16 cellular contexts compared by ENCODE assay signal in the genomic region with DNA sequence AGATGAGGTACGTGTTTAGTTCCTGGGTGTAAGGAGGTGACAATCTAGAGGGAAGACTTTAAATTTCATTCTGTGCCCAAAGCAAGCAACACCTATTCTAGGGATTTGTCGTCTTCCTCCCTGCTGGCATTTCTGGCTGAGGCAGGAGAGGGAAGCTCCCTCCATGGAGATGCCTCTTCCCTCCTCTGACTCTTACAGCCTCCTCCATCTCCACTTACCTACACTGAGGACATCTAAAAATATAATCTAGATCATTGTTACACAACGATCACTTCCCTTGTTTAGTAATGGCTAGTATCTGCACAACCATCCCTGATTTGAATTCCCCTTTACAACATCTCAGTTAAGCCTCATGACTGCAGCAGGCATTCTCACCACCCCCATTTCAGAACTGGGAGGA.
"Had no signal": no experiment of that assay in that cellular context is flagged by ENCODE, and none has a peak within 500 bp of the region (broad histone marks: within the 10 kb centered on the region; RNA-seq: fewer than 3 reads in every experiment).

No MANE protein-coding gene starts in this region.

- H3K27me3 ChIP-seq: adrenal gland, pancreas had no signal

- H3K4me1 ChIP-seq: adrenal gland, foreskin keratinocyte, left lung, pancreas, tibial artery had no signal

- H3K4me3 ChIP-seq: adrenal gland, left lung, pancreas, tibial artery had no signal

- DNase-seq: activated CD8-positive, alpha-beta memory T cell treated with anti-CD3 and anti-CD28 coated beads, Interleukin-2, amount 50 U/mL, for 48 hours; activated naive CD4-positive, alpha-beta T cell; activated T-cell treated with anti-CD3 and anti-CD28 coated beads, Interleukin-2, amount 50 U/mL, for 4 hours; effector memory CD4-positive, alpha-beta T cell; immature natural killer cell; left lung; midbrain; pancreas; stimulated activated CD4-positive, alpha-beta T cell treated with anti-CD3 and anti-CD28 coated beads, Interleukin-4, amount 100 ng/mL, for 24 hours; stimulated activated naive CD8-positive, alpha-beta T cell treated with anti-CD3 and anti-CD28 coated beads, Interleukin-15, Interleukin-2, amounts not matched to agents 100 U/mL and 50 U/mL, for 24 hours; T1000; tibial artery had no signal

- H3K9me3 ChIP-seq: adrenal gland, left lung, neutrophil, pancreas, tibial artery had no signal

- H3K27ac ChIP-seq: adrenal gland, foreskin keratinocyte, left lung, neutrophil, pancreas, tibial artery had no signal

- ATAC-seq: activated T-cell treated with anti-CD3 and anti-CD28 coated beads, Interleukin-2, amount 50 U/mL, for 4 hours; stimulated activated naive CD8-positive, alpha-beta T cell treated with anti-CD3 and anti-CD28 coated beads, Interleukin-15, Interleukin-2, amounts not matched to agents 100 U/mL and 50 U/mL, for 24 hours; WTC11 had no signal

- H3K36me3 ChIP-seq: adrenal gland, left lung, neutrophil, pancreas, tibial artery had no signal
